15 cellular contexts compared by ENCODE assay signal in the genomic region with DNA sequence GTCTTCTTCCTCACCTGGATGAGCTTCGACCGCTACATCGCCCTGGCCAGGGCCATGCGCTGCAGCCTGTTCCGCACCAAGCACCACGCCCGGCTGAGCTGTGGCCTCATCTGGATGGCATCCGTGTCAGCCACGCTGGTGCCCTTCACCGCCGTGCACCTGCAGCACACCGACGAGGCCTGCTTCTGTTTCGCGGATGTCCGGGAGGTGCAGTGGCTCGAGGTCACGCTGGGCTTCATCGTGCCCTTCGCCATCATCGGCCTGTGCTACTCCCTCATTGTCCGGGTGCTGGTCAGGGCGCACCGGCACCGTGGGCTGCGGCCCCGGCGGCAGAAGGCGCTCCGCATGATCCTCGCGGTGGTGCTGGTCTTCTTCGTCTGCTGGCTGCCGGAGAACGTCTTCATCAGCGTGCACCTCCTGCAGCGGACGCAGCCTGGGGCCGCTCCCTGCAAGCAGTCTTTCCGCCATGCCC. TPM values are rescaled to one million over a fixed set of nuclear protein-coding genes. Genes with fewer than 3 reads are reported as not detected.
DNase-seq lines count a peak whose midpoint lies in the region; ATAC-seq, FAIRE-seq and TF ChIP-seq lines count a peak whose summit lies in the region.
"Had no signal": no experiment of that assay in that cellular context is flagged by ENCODE, and none has a peak within 500 bp of the region (broad histone marks: within the 10 kb centered on the region; RNA-seq: fewer than 3 reads in every experiment).

No MANE protein-coding gene starts in this region.

- ATAC-seq in Right ventricle myocardium superior (ENCODE audit: poor library complexity) (no peak), Right ventricle myocardium inferior (no peak), HG02571 (IDR thresholded peaks at IDR 0.05; ENCODE audit: unreplicated experiment) (no peak)

- no peaks in the 10 kb centered on the region for H4K20me1 ChIP-seq in MM.1S (ENCODE audit: insufficient read depth, low read length)

- H2AFZ ChIP-seq in MM.1S (ENCODE audit: low read length) = no peak overlapping the region

- H3K4me3 Mint-ChIP-seq in nephron progenitor cell = no peak overlapping the region
- H3K4me3 Mint-ChIP-seq in activated CD4-positive, alpha-beta memory T cell treated with anti-CD3 and anti-CD28 coated beads for 36 hours = no peak overlapping the region
- H3K4me3 Mint-ChIP-seq: CD8-positive, alpha-beta memory T cell had no signal

- TF ChIP-seq CTCF in kidney (IDR thresholded peaks at IDR 0.05; ENCODE audit: borderline replicate concordance, extremely low read depth, insufficient read depth) (no peak), nephron progenitor cell (IDR thresholded peaks at IDR 0.05) (no peak), MM.1S (IDR thresholded peaks at IDR 0.05; ENCODE audit: low read length) (no peak)

- DNase-seq in Right ventricle myocardium superior = peak; percentile 22
- no peak for DNase-seq in Right ventricle myocardium inferior (ENCODE audit: missing footprints)
- peak; percentile 75 for DNase-seq in kidney
- DNase-seq in nephron progenitor cell = no peak
- no peak for DNase-seq in MM.1S
- no peak for DNase-seq in activated CD4-positive, alpha-beta memory T cell treated with anti-CD3 and anti-CD28 coated beads for 36 hours
- no peak for DNase-seq in hippocampal formation (lab: John Stamatoyannopoulos, UW)
- DNase-seq: CD8-positive, alpha-beta memory T cell; DMS53; GF-D8; GOT3 had no signal

- no peaks in the 10 kb centered on the region for H3K9me2 ChIP-seq in MM.1S (replicated peaks; ENCODE audit: insufficient read depth, low read length)

- peaks cover 4% of the 10 kb centered on the region for H3K27me3 Mint-ChIP-seq in nephron progenitor cell (ENCODE audit: low read depth, poor library complexity)
- H3K27me3 Mint-ChIP-seq in activated CD4-positive, alpha-beta memory T cell treated with anti-CD3 and anti-CD28 coated beads for 36 hours = no peaks in the 10 kb centered on the region
- H3K27me3 Mint-ChIP-seq: CD8-positive, alpha-beta memory T cell had no signal

- H3K27ac Mint-ChIP-seq in nephron progenitor cell = peak overlapping the region; percentile 80
- no peak overlapping the region for H3K27ac Mint-ChIP-seq in activated CD4-positive, alpha-beta memory T cell treated with anti-CD3 and anti-CD28 coated beads for 36 hours
- H3K27ac Mint-ChIP-seq: CD8-positive, alpha-beta memory T cell had no signal

- H3K9ac ChIP-seq in kidney (ENCODE audit: low read length in 2 of 2) = no peak overlapping the region
- no peak overlapping the region for H3K9ac ChIP-seq in MM.1S (ENCODE audit: low read length)

- H3K9me3 ChIP-seq in kidney (ENCODE audit: control insufficient read depth in 1 of 2, low read length in 2 of 2) (no peaks in the 10 kb centered on the region), MM.1S (replicated peaks; ENCODE audit: insufficient read depth, low read length) (no peaks in the 10 kb centered on the region)
- H3K9me3 ChIP-seq: Caco-2, HAP-1 had no signal

- H3K4me1 ChIP-seq in kidney (ENCODE audit: control insufficient read depth in 1 of 2, insufficient read depth in 1 of 2, low read depth in 1 of 2, low read length in 2 of 2) (peaks cover 32 to 37% of the 10 kb centered on the region in 2 donors), MM.1S (ENCODE audit: low read length) (no peaks in the 10 kb centered on the region)
- H3K4me1 ChIP-seq: Caco-2 had no signal

- H3K36me3 ChIP-seq in kidney (ENCODE audit: control insufficient read depth in 1 of 2, insufficient read depth in 2 of 2, low read length in 2 of 2) (no peaks in the 10 kb centered on the region), MM.1S (replicated peaks; ENCODE audit: insufficient read depth, low read length) (no peaks in the 10 kb centered on the region)
- H3K36me3 ChIP-seq: HAP-1 had no signal

- CTCF ChIA-PET in activated CD4-positive, alpha-beta memory T cell treated with anti-CD3 and anti-CD28 coated beads for 36 hours (lab: Charles Lee) = interaction anchor here (2.0 kb wide), 1 partner anchor 84 kb away, joined by 6 read pairs; no protein-coding TSS in a partner anchor

- no peaks in the 10 kb centered on the region for H3K79me2 ChIP-seq in MM.1S (ENCODE audit: low read length)

- no peak overlapping the region for H3K4me2 ChIP-seq in MM.1S (ENCODE audit: low read depth, low read length)

- no peak for FAIRE-seq in kidney (lab: Jason Lieb, UNC)

- intact Hi-C loops in Right ventricle myocardium superior (cut with DNase I) = no loop called here
- intact Hi-C loops in Right ventricle myocardium inferior (cut with DNase I) = no loop called here
- intact Hi-C loops in kidney (cut with DNase I) = no loop called here
- intact Hi-C loops in activated CD4-positive, alpha-beta memory T cell treated with anti-CD3 and anti-CD28 coated beads for 36 hours (cut with micrococcal nuclease) = no loop called here

- peak overlapping the region in 1 of 2 donors; percentile 32 for H3K27ac ChIP-seq in kidney (ENCODE audit: low read depth in 2 of 2, low read length in 2 of 2)
- no peak overlapping the region for H3K27ac ChIP-seq in MM.1S (ENCODE audit: low read length)
- H3K27ac ChIP-seq: 22Rv1 had no signal

- H3K4me3 ChIP-seq in kidney (ENCODE audit: low read length in 2 of 2) = no peak overlapping the region
- no peak overlapping the region for H3K4me3 ChIP-seq in MM.1S (ENCODE audit: low read length)
- H3K4me3 ChIP-seq: HAP-1 had no signal

- peaks cover 2% of the 10 kb centered on the region for H3K9me3 Mint-ChIP-seq in nephron progenitor cell
- no peaks in the 10 kb centered on the region for H3K9me3 Mint-ChIP-seq in activated CD4-positive, alpha-beta memory T cell treated with anti-CD3 and anti-CD28 coated beads for 36 hours
- H3K9me3 Mint-ChIP-seq: CD8-positive, alpha-beta memory T cell had no signal

- peaks cover 82% of the 10 kb centered on the region for H3K4me1 Mint-ChIP-seq in nephron progenitor cell
- peaks cover 5% of the 10 kb centered on the region for H3K4me1 Mint-ChIP-seq in activated CD4-positive, alpha-beta memory T cell treated with anti-CD3 and anti-CD28 coated beads for 36 hours (ENCODE audit: low read depth)

- no peaks in the 10 kb centered on the region for H3K27me3 ChIP-seq in MM.1S (replicated peaks; ENCODE audit: insufficient read depth, low read length)

- POLR2A ChIA-PET in activated CD4-positive, alpha-beta memory T cell treated with anti-CD3 and anti-CD28 coated beads for 36 hours (lab: Charles Lee) = no interaction called here

- H3K36me3 Mint-ChIP-seq in nephron progenitor cell (ENCODE audit: low read depth) = peaks cover 14% of the 10 kb centered on the region
- peaks cover 2% of the 10 kb centered on the region for H3K36me3 Mint-ChIP-seq in activated CD4-positive, alpha-beta memory T cell treated with anti-CD3 and anti-CD28 coated beads for 36 hours

- no peaks in the 10 kb centered on the region for H3F3A ChIP-seq in MM.1S (ENCODE audit: insufficient read depth, low read length)

RNA-seq across cellular contexts. Expression of a gene that starts 4.3 kb away (rescaled TPM):
- total RNA-seq in Right ventricle myocardium superior (2.5 TPM), Right ventricle myocardium inferior (3.6 TPM), kidney (5.2 TPM)
- polyA plus RNA-seq in kidney (ENCODE audit: insufficient read depth, low read depth, low replicate concordance) = 4.8 TPM
- total RNA-seq in activated CD4-positive, alpha-beta memory T cell treated with anti-CD3 and anti-CD28 coated beads for 36 hours = under 1 TPM; 0.12 to 0.22 TPM
- total RNA-seq: CD8-positive, alpha-beta memory T cell had no signal

RNA-seq across cellular contexts. Expression of a gene that starts 47.9 kb away (rescaled TPM):
- 26.3 TPM for total RNA-seq in Right ventricle myocardium superior
- 30.6 TPM for total RNA-seq in Right ventricle myocardium inferior
- 10.3 TPM for total RNA-seq in kidney
- 7.6 TPM for polyA plus RNA-seq in kidney (ENCODE audit: insufficient read depth, low read depth, low replicate concordance)
- 1 to 10 TPM; 1.6 to 2.1 TPM for total RNA-seq in activated CD4-positive, alpha-beta memory T cell treated with anti-CD3 and anti-CD28 coated beads for 36 hours

Comparison
In these comparisons a context has a peak if more than half of its experiments do, and no peak if none do; other contexts are left out.
1. DNase-seq: peak in Right ventricle myocardium superior (single experiment) and kidney (single experiment); none in Right ventricle myocardium inferior (single experiment), nephron progenitor cell (single experiment), MM.1S (single experiment), activated CD4-positive, alpha-beta memory T cell treated with anti-CD3 and anti-CD28 coated beads for 36 hours (single experiment) and hippocampal formation (0 of 2).